Comparison of ENCODE assay signal across 1 cellular context in the genomic region with DNA sequence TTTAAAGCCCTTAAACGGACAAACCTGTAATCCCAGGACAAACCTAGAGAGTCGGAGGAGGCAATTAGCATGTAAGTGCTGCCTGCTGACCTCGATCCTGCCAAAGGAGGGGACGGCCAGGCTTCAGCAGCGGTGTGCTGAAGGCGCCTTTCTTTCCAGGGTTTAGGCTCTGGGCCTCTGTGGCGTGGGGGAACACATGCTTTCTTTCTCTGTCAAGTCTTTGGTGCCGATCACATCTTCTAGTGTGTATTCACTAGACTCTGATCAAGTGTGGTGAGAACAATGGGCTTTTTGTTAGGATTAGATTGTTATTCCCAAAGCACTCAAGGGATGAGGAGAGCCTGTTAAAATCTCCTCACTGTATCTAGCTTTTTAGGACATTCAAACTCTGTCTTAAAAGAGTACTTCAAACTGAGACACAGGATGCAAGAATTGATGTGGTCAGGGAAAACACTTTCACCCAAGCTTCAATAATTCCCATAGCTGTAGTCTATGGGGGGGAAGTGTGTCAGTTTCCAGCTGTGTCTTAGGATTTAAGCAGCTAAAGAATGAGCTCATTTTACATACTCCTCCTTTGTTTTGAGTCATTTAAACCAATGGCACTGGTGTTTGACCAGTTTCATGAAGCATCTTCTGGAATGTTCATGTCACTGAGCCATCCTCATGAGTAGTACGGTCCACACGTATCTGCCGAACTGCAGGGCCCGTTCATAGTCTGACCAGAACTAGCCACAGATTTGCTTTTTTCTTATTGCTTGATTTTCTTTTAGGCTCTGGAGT.
TF ChIP-seq lines count a peak whose summit lies in the region.

No MANE protein-coding gene starts in this region.

TF ChIP-seq in HepG2, 621 proteins besides CTCF, POLR2A, EP300 and RAD21:
- TF ChIP-seq KDM6A (CRISPR knock-in tag; IDR thresholded peaks at IDR 0.05; ENCODE audit: low read depth) (no peak), ZNF12 (CRISPR knock-in tag; IDR thresholded peaks at IDR 0.05) (no peak), SETDB1 (CRISPR knock-in tag; IDR thresholded peaks at IDR 0.05; ENCODE audit: borderline replicate concordance) (no peak), SRY (CRISPR knock-in tag; IDR thresholded peaks at IDR 0.05) (no peak), ZNF138 (CRISPR knock-in tag; IDR thresholded peaks at IDR 0.05; ENCODE audit: low read depth) (no peak), ZNF569 (CRISPR knock-in tag; IDR thresholded peaks at IDR 0.05; ENCODE audit: borderline replicate concordance) (no peak), ZNF564 (CRISPR knock-in tag; IDR thresholded peaks at IDR 0.05) (no peak)
- TF ChIP-seq, protein P1, sequence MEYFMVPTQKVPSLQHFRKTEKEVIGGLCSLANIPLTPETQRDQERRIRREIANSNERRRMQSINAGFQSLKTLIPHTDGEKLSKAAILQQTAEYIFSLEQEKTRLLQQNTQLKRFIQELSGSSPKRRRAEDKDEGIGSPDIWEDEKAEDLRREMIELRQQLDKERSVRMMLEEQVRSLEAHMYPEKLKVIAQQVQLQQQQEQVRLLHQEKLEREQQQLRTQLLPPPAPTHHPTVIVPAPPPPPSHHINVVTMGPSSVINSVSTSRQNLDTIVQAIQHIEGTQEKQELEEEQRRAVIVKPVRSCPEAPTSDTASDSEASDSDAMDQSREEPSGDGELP (IDR thresholded peaks at IDR 0.05; ENCODE audit: borderline replicate concordance, low read depth) = no peak
- TF ChIP-seq, protein P2, sequence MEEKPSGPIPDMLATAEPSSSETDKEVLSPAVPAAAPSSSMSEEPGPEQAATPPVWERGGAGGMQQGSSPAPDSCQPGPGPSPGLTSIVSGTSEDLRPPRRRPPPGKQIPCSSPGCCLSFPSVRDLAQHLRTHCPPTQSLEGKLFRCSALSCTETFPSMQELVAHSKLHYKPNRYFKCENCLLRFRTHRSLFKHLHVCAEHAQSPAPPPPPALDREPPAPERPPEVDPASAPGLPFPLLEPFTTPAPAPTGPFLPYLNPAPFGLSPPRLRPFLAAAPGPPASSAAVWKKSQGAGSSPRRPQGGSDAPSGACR (CRISPR knock-in tag; IDR thresholded peaks at IDR 0.05) = no peak
TF ChIP-seq in HepG2: peak in this region for 0.
